15 cellular contexts compared by ENCODE assay signal in genomic region chr4:137635108-137635507, GRCh38.
DNase-seq lines count a peak whose midpoint lies in the region; ATAC-seq and TF ChIP-seq lines count a peak whose summit lies in the region.
"Had no signal": no experiment of that assay in that cellular context is flagged by ENCODE, and none has a peak within 500 bp of the region (broad histone marks: within the 10 kb centered on the region; RNA-seq: fewer than 3 reads in every experiment).

No MANE protein-coding gene starts in this region.

- H3K9ac ChIP-seq in subcutaneous abdominal adipose tissue (ENCODE audit: low read length in 5 of 5), result peak overlapping the region in 3 of 5 donors; percentile 42 to 57 (median 44)

- intact Hi-C loops in left ventricle myocardium inferior (cut with micrococcal nuclease), result no loop called here

- H3K27ac Mint-ChIP-seq in activated CD8-positive, alpha-beta T cell treated with anti-CD3 and anti-CD28 coated beads, Interleukin-2, amount 10 ng/mL, durations not matched to agents 7 days and 5 days, result no peak overlapping the region
- H3K27ac Mint-ChIP-seq: activated naive CD4-positive, alpha-beta T cell treated with anti-CD3 and anti-CD28 coated beads, Interleukin-2, amount 50 U/mL, for 24 hours had no signal

- H3K4me1 ChIP-seq in left ventricle myocardium inferior, result no peaks in the 10 kb centered on the region
- H3K4me1 ChIP-seq in subcutaneous abdominal adipose tissue (ENCODE audit: control insufficient read depth in 5 of 5, insufficient read depth in 5 of 5, low read length in 5 of 5), result peaks cover 0 to 9% (median 3%) of the 10 kb centered on the region in 5 donors
- H3K4me1 ChIP-seq: Caco-2, lower lobe of right lung had no signal

- no peaks in the 10 kb centered on the region for H3K36me3 ChIP-seq in left ventricle myocardium inferior
- H3K36me3 ChIP-seq in subcutaneous abdominal adipose tissue (ENCODE audit: control insufficient read depth in 5 of 5, insufficient read depth in 5 of 5, low read length in 5 of 5), result no peaks in the 10 kb centered on the region
- H3K36me3 ChIP-seq in MG63, result no peaks in the 10 kb centered on the region
- H3K36me3 ChIP-seq: lower lobe of right lung had no signal

- peak; percentile 33 for DNase-seq in SIG-M5 treated with dmso at 0.1 percent for 504 hours (lab: John Stamatoyannopoulos, UW; ENCODE audit: unreplicated experiment)
- no peak for DNase-seq in SIG-M5 (lab: John Stamatoyannopoulos, UW)
- DNase-seq in amniotic epithelial cell (ENCODE audit: low read depth), result peak; percentile 78
- no peak for DNase-seq in left ventricle myocardium inferior
- no peak for DNase-seq in MG63
- no peak for DNase-seq in COLO668 (lab: John Stamatoyannopoulos, UW; ENCODE audit: unreplicated experiment)
- no peak for DNase-seq in activated CD8-positive, alpha-beta T cell treated with anti-CD3 and anti-CD28 coated beads, Interleukin-2, amount 10 ng/mL, durations not matched to agents 7 days and 5 days
- DNase-seq: Caco-2, HCEC 1CT, lower lobe of right lung, NCI-H2107 had no signal

- CTCF ChIA-PET in activated CD8-positive, alpha-beta T cell treated with anti-CD3 and anti-CD28 coated beads, Interleukin-2, amount 10 ng/mL, durations not matched to agents 7 days and 5 days (lab: Charles Lee), result no interaction called here

- H3K9me3 ChIP-seq in left ventricle myocardium inferior (replicated peaks) (peaks cover 3% of the 10 kb centered on the region), subcutaneous abdominal adipose tissue (ENCODE audit: control insufficient read depth in 5 of 5, low read length in 5 of 5) (peaks cover 0 to 8% (median 5%) of the 10 kb centered on the region in 5 donors), MG63 (no peaks in the 10 kb centered on the region)
- H3K9me3 ChIP-seq: Caco-2, lower lobe of right lung had no signal

- no peak for ATAC-seq in activated CD8-positive, alpha-beta T cell treated with anti-CD3 and anti-CD28 coated beads, Interleukin-2, amount 10 ng/mL, durations not matched to agents 7 days and 5 days

- H3K4me3 ChIP-seq in left ventricle myocardium inferior (no peak overlapping the region), subcutaneous abdominal adipose tissue (ENCODE audit: low read depth in 1 of 5, low read length in 5 of 5) (peak overlapping the region in 1 of 5 donors; percentile 13), MG63 (no peak overlapping the region)
- H3K4me3 ChIP-seq: lower lobe of right lung, skin epidermis had no signal

- no peak overlapping the region for H3K4me3 Mint-ChIP-seq in activated CD8-positive, alpha-beta T cell treated with anti-CD3 and anti-CD28 coated beads, Interleukin-2, amount 10 ng/mL, durations not matched to agents 7 days and 5 days
- H3K4me3 Mint-ChIP-seq: activated naive CD4-positive, alpha-beta T cell treated with anti-CD3 and anti-CD28 coated beads, Interleukin-2, amount 50 U/mL, for 24 hours; central memory CD8-positive, alpha-beta T cell had no signal

- no peaks in the 10 kb centered on the region for H3K27me3 Mint-ChIP-seq in activated CD8-positive, alpha-beta T cell treated with anti-CD3 and anti-CD28 coated beads, Interleukin-2, amount 10 ng/mL, durations not matched to agents 7 days and 5 days (ENCODE audit: low read depth)
- H3K27me3 Mint-ChIP-seq: activated naive CD4-positive, alpha-beta T cell treated with anti-CD3 and anti-CD28 coated beads, Interleukin-2, amount 50 U/mL, for 24 hours; central memory CD8-positive, alpha-beta T cell had no signal

- no peaks in the 10 kb centered on the region for H3K9me3 Mint-ChIP-seq in activated CD8-positive, alpha-beta T cell treated with anti-CD3 and anti-CD28 coated beads, Interleukin-2, amount 10 ng/mL, durations not matched to agents 7 days and 5 days (ENCODE audit: insufficient read depth)

- no peaks in the 10 kb centered on the region for H3K36me3 Mint-ChIP-seq in activated CD8-positive, alpha-beta T cell treated with anti-CD3 and anti-CD28 coated beads, Interleukin-2, amount 10 ng/mL, durations not matched to agents 7 days and 5 days (ENCODE audit: low read depth)
- H3K36me3 Mint-ChIP-seq: activated naive CD4-positive, alpha-beta T cell treated with anti-CD3 and anti-CD28 coated beads, Interleukin-2, amount 50 U/mL, for 24 hours had no signal

- H3K27me3 ChIP-seq in left ventricle myocardium inferior (ENCODE audit: low read depth) (no peaks in the 10 kb centered on the region), subcutaneous abdominal adipose tissue (ENCODE audit: control insufficient read depth in 5 of 5, insufficient read depth in 4 of 5, low read length in 5 of 5) (no peaks in the 10 kb centered on the region), MG63 (no peaks in the 10 kb centered on the region)

- peak overlapping the region; percentile 42 for H3K27ac ChIP-seq in left ventricle myocardium inferior (replicated peaks)
- H3K27ac ChIP-seq in subcutaneous abdominal adipose tissue (ENCODE audit: low read depth, low read length), result peak overlapping the region; percentile 97
- H3K27ac ChIP-seq: lower lobe of right lung, skin epidermis had no signal

- TF ChIP-seq CTCF in left ventricle myocardium inferior (IDR thresholded peaks at IDR 0.05; ENCODE audit: borderline replicate concordance), result no peak

- H3K4me1 Mint-ChIP-seq in activated CD8-positive, alpha-beta T cell treated with anti-CD3 and anti-CD28 coated beads, Interleukin-2, amount 10 ng/mL, durations not matched to agents 7 days and 5 days (ENCODE audit: low read depth), result no peaks in the 10 kb centered on the region
- H3K4me1 Mint-ChIP-seq: activated naive CD4-positive, alpha-beta T cell treated with anti-CD3 and anti-CD28 coated beads, Interleukin-2, amount 50 U/mL, for 24 hours; central memory CD8-positive, alpha-beta T cell had no signal

- POLR2A ChIA-PET in activated CD8-positive, alpha-beta T cell treated with anti-CD3 and anti-CD28 coated beads, Interleukin-2, amount 10 ng/mL, durations not matched to agents 7 days and 5 days (lab: Charles Lee), result no interaction called here

Comparison
In these comparisons a context has a peak if more than half of its experiments do, and no peak if none do; other contexts are left out.
1. DNase-seq: peak in SIG-M5 treated with dmso at 0.1 percent for 504 hours (single experiment) and amniotic epithelial cell (single experiment); none in SIG-M5 (single experiment), left ventricle myocardium inferior (single experiment), MG63 (single experiment), COLO668 (single experiment) and activated CD8-positive, alpha-beta T cell treated with anti-CD3 and anti-CD28 coated beads, Interleukin-2, amount 10 ng/mL, durations not matched to agents 7 days and 5 days (single experiment).